In genomic region chrX:38916801-38917200, GRCh38 we compare ENCODE assay signal across 24 cellular contexts.
DNase-seq lines count a peak whose midpoint lies in the region; ATAC-seq, FAIRE-seq and TF ChIP-seq lines count a peak whose summit lies in the region.
"Had no signal": no experiment of that assay in that cellular context is flagged by ENCODE, and none has a peak within 500 bp of the region (broad histone marks: within the 10 kb centered on the region; RNA-seq: fewer than 3 reads in every experiment).

No MANE protein-coding gene starts in this region.

- H3K27ac ChIP-seq in astrocyte (ENCODE audit: low read depth, low read length) (no peak overlapping the region), heart left ventricle (peak overlapping the region in 4 of 12 donors; percentile 20 to 68 (median 46)), tibial artery (peak overlapping the region; percentile 19 to 22), gastroesophageal sphincter (no peak overlapping the region)
- H3K27ac ChIP-seq: C4-2B, HL-60 had no signal

- no peak overlapping the region for H3K9ac ChIP-seq in astrocyte (ENCODE audit: low read length)

- H3K27me3 ChIP-seq in astrocyte (ENCODE audit: insufficient read depth, low read length) = no peaks in the 10 kb centered on the region
- no peaks in the 10 kb centered on the region for H3K27me3 ChIP-seq in heart left ventricle
- H3K27me3 ChIP-seq in tibial artery = no peaks in the 10 kb centered on the region
- no peaks in the 10 kb centered on the region for H3K27me3 ChIP-seq in gastroesophageal sphincter

- H4K20me1 ChIP-seq in astrocyte (ENCODE audit: insufficient read depth, low read length) = no peaks in the 10 kb centered on the region

- H3K4me1 Mint-ChIP-seq in astrocyte (ENCODE audit: low read depth, unreplicated experiment) (no peaks in the 10 kb centered on the region), nephron (peaks cover 22% of the 10 kb centered on the region)

- no peak for DNase-seq in astrocyte (ENCODE audit: low read depth)
- DNase-seq in heart left ventricle = peak in 1 of 5 donors; percentile 10
- DNase-seq in tibial artery = no peak
- DNase-seq in activated CD8-positive, alpha-beta memory T cell treated with anti-CD3 and anti-CD28 coated beads, Interleukin-2, amount 50 U/mL, for 4 hours = no peak
- DNase-seq: Caco-2; CD8-positive, alpha-beta T cell; GDM1; Karpas-422; NCI-H1092; NCI-H1417 treated with DMSO at 0.1 percent for 48 hours; NCI-H1694 treated with DMSO at 0.1 percent for 48 hours; NCI-H2081; NCI-H2227 treated with DMSO at 0.1 percent for 48 hours; NCI-H526 treated with DMSO at 0.1 percent for 48 hours; RPMI8226; SHP77 treated with DMSO at 0.1 percent for 48 hours had no signal

- WGBS in heart left ventricle, 4 donors = 39 to 65% (median 55%) methylated on average over 6 of the region's 6 CpGs
- 43 to 66% methylated on average over 2 to 5 of the region's 6 CpGs for WGBS in gastroesophageal sphincter (ENCODE audit: low coverage in 1 of 2), 2 donors

- ATAC-seq in heart left ventricle = peak in 3 of 4 donors; percentile 59 to 84 (median 80)
- no peak for ATAC-seq in GM18868 (IDR thresholded peaks at IDR 0.05; ENCODE audit: unreplicated experiment)
- ATAC-seq in gastroesophageal sphincter = no peak
- ATAC-seq: CD8-positive, alpha-beta T cell; GM12878; HCT116 had no signal

- no peak overlapping the region for H3K4me2 ChIP-seq in astrocyte (ENCODE audit: low read length)

- H3K36me3 Mint-ChIP-seq in astrocyte (ENCODE audit: low read depth, unreplicated experiment) = no peaks in the 10 kb centered on the region
- H3K36me3 Mint-ChIP-seq in nephron (ENCODE audit: low read depth) = no peaks in the 10 kb centered on the region
- H3K36me3 Mint-ChIP-seq: CD8-positive, alpha-beta T cell had no signal

- TF ChIP-seq EP300 in gastroesophageal sphincter (IDR thresholded peaks at IDR 0.05) = no peak

- intact Hi-C loops in heart left ventricle (cut with DNase I) (no loop called here), tibial artery (cut with DNase I; ENCODE audit: low total_unique reads) (no loop called here)

- H3K9me3 ChIP-seq in astrocyte (ENCODE audit: insufficient read depth, low read depth, low read length) (no peaks in the 10 kb centered on the region), heart left ventricle (no peaks in the 10 kb centered on the region), tibial artery (no peaks in the 10 kb centered on the region), gastroesophageal sphincter (no peaks in the 10 kb centered on the region)
- H3K9me3 ChIP-seq: Caco-2 had no signal

- TF ChIP-seq CTCF in astrocyte (IDR thresholded peaks at IDR 0.05; ENCODE audit: insufficient read depth, low read depth, low read length) = no peak
- TF ChIP-seq CTCF in heart left ventricle (IDR thresholded peaks at IDR 0.05) = peak in 2 of 12 donors; percentile 9 to 13
- TF ChIP-seq CTCF in nephron (IDR thresholded peaks at IDR 0.05; ENCODE audit: unreplicated experiment in 3 of 3) = no peak
- no peak for TF ChIP-seq CTCF in tibial artery (IDR thresholded peaks at IDR 0.05)
- TF ChIP-seq CTCF in gastroesophageal sphincter (IDR thresholded peaks at IDR 0.05) = no peak

- H3K4me3 ChIP-seq in astrocyte (ENCODE audit: insufficient read depth, low read depth, low read length) (no peak overlapping the region), heart left ventricle (no peak overlapping the region), tibial artery (no peak overlapping the region), gastroesophageal sphincter (no peak overlapping the region)
- H3K4me3 ChIP-seq: GM12878 had no signal

- H3K36me3 ChIP-seq in astrocyte (ENCODE audit: insufficient read depth, low read length) (no peaks in the 10 kb centered on the region), heart left ventricle (no peaks in the 10 kb centered on the region), tibial artery (no peaks in the 10 kb centered on the region), gastroesophageal sphincter (no peaks in the 10 kb centered on the region)

- peak; percentile 43 for FAIRE-seq in astrocyte (lab: Jason Lieb, UNC)
- FAIRE-seq: GM12878 had no signal

- no peak overlapping the region for H3K4me3 Mint-ChIP-seq in astrocyte (ENCODE audit: unreplicated experiment)
- H3K4me3 Mint-ChIP-seq in nephron = peak overlapping the region in 1 of 3 experiments; percentile 38
- H3K4me3 Mint-ChIP-seq: B cell; CD8-positive, alpha-beta T cell had no signal

- TF ChIP-seq POLR2A in heart left ventricle (IDR thresholded peaks at IDR 0.05) (no peak), gastroesophageal sphincter (IDR thresholded peaks at IDR 0.05) (no peak)

- no peak overlapping the region for H3K27ac Mint-ChIP-seq in astrocyte (ENCODE audit: unreplicated experiment)
- peak overlapping the region in 2 of 3 experiments; percentile 20 to 26 for H3K27ac Mint-ChIP-seq in nephron
- H3K27ac Mint-ChIP-seq: B cell; CD8-positive, alpha-beta T cell had no signal

- H2AFZ ChIP-seq in astrocyte (ENCODE audit: low read depth, low read length) = no peak overlapping the region

- no peaks in the 10 kb centered on the region for H3K4me1 ChIP-seq in astrocyte (ENCODE audit: insufficient read depth, low read length)
- no peaks in the 10 kb centered on the region for H3K4me1 ChIP-seq in heart left ventricle
- peaks cover 0 to 14% (median 0%) of the 10 kb centered on the region in 4 donors for H3K4me1 ChIP-seq in tibial artery
- no peaks in the 10 kb centered on the region for H3K4me1 ChIP-seq in gastroesophageal sphincter
- H3K4me1 ChIP-seq: Caco-2 had no signal

- H3K27me3 Mint-ChIP-seq in astrocyte (ENCODE audit: low read depth, unreplicated experiment) (peaks cover 5% of the 10 kb centered on the region), nephron (ENCODE audit: low read depth) (no peaks in the 10 kb centered on the region)
- H3K27me3 Mint-ChIP-seq: B cell had no signal

- H3K9me3 Mint-ChIP-seq in astrocyte (ENCODE audit: unreplicated experiment) (no peaks in the 10 kb centered on the region), nephron (peaks cover 8% of the 10 kb centered on the region)
- H3K9me3 Mint-ChIP-seq: CD8-positive, alpha-beta T cell had no signal

- H3K79me2 ChIP-seq in astrocyte (ENCODE audit: insufficient read depth, low read length) = no peaks in the 10 kb centered on the region

Comparison
In these comparisons a context has a peak if more than half of its experiments do, and no peak if none do; other contexts are left out.
1. H3K27ac ChIP-seq: peak in tibial artery (2 of 2); none in astrocyte (single experiment) and gastroesophageal sphincter (0 of 4).
2. ATAC-seq: peak in heart left ventricle (3 of 4); none in GM18868 (single experiment) and gastroesophageal sphincter (single experiment).